In the genomic region with DNA sequence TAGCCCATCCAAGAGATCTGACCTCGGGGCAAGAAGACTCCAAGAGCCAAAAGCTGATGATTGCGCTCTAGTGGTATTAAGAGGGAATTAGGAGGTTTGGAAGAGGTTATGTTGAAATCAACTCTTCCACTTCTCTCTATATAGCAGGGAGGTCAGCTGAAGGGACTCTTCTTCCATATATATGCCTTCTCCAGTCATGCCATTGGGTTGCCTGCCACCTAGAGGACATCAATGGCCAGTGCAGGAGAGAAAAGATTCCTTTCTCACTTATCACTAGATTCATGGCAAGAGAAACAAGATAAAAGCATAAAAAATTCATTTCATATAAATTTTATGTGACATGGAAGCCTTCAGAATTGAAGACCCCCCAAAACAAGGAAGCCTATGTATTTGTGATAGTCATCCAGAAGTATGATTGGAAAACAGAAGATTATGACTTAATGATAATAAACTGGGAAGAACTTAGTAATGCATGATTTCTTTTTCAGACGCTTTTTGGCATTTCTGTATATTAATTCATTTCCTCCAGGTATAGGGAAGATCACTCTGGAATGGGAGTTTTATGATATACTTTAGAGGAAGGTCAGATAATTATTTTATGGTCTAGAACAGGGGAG, we compare ENCODE assay signal across 8 cellular contexts.
DNase-seq lines count a peak whose midpoint lies in the region; ATAC-seq lines count a peak whose summit lies in the region.

No MANE protein-coding gene starts in this region.

- no peaks in the 10 kb centered on the region for H3K9me3 ChIP-seq in adipocyte (ENCODE audit: control insufficient read depth, low read length)

- peak overlapping the region; percentile 6 for H3K9ac ChIP-seq in adipocyte (ENCODE audit: low read length)

- peak; percentile 99 for ATAC-seq in GM21526 (IDR thresholded peaks at IDR 0.05; ENCODE audit: low FRiP score, unreplicated experiment)
- peak; percentile 93 for ATAC-seq in HG03571 (IDR thresholded peaks at IDR 0.05; ENCODE audit: unreplicated experiment)
- peak; percentile 64 for ATAC-seq in left ventricle myocardium superior

- H3K27me3 ChIP-seq in adipocyte (replicated peaks; ENCODE audit: control insufficient read depth, insufficient read depth, low read length): no peaks in the 10 kb centered on the region

- H3K4me1 ChIP-seq in adipocyte (ENCODE audit: control insufficient read depth, insufficient read depth, low read length): peaks cover 8% of the 10 kb centered on the region

- peak; percentile 3 for DNase-seq in NK-92 treated with Interleukin-12 subunit alpha and Interleukin-12 subunit beta, amount 100 ng/mL, for 24 hours (lab: John Stamatoyannopoulos, UW)
- no peak for DNase-seq in NK-92 (lab: John Stamatoyannopoulos, UW; ENCODE audit: unreplicated experiment)
- DNase-seq in NCI-H748 (lab: John Stamatoyannopoulos, UW; ENCODE audit: unreplicated experiment): peak; percentile 66
- DNase-seq in adipocyte (ENCODE audit: low read depth): peak; percentile 86
- no peak for DNase-seq in left ventricle myocardium superior
- peak; percentile 41 for DNase-seq in smooth muscle cell of the brain vasculature (ENCODE audit: low read depth, low spot score)

- no peaks in the 10 kb centered on the region for H3K36me3 ChIP-seq in adipocyte (ENCODE audit: control insufficient read depth, insufficient read depth, low read length, severe bottlenecking)

- intact Hi-C loops in left ventricle myocardium superior (cut with micrococcal nuclease): loop anchor here (5.0 kb wide), 1 partner anchor 274 kb away; no protein-coding TSS in a partner anchor

- H3K4me3 ChIP-seq in adipocyte (ENCODE audit: low read length): no peak overlapping the region

Comparison
In these comparisons a context has a peak if more than half of its experiments do, and no peak if none do; other contexts are left out.
1. DNase-seq: peak in NK-92 treated with Interleukin-12 subunit alpha and Interleukin-12 subunit beta, amount 100 ng/mL, for 24 hours (single experiment), NCI-H748 (single experiment), adipocyte (single experiment) and smooth muscle cell of the brain vasculature (single experiment); none in NK-92 (single experiment) and left ventricle myocardium superior (single experiment).
2. Peak in every context shown above with its lines, with median percentiles within 50 percentile points of each other: ATAC-seq.